Comparison of ENCODE assay signal across 8 cellular contexts in the genomic region with DNA sequence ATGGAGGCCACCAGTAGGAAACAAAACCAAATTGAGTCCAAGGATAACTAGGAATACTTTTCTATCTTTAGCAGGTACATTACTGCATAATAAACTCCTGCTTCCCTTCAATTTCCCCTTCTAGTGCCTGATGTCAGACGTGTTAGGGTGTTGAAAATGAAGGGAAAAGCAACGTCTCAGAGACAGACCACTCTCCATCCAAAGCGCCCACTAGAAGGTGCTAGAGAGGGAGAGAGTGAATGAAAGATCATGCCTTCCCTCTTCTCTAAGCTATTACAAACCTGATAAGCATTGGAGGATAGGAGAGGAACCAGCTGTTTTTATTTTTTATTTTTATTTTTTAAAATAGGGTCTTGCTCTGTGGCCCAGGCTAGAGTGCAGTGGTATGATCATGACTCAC.
A peak's percentile ranks its signal among the peaks of the same experiment; 100 is the strongest.
DNase-seq lines count a peak whose midpoint lies in the region; ATAC-seq and TF ChIP-seq lines count a peak whose summit lies in the region.

No MANE protein-coding gene starts in this region.

- CTCF ChIA-PET in WTC11 (lab: Charles Lee), result interaction anchor here (0.6 to 2.4 kb wide), 22 partner anchors 10 to 332 kb away, joined by 3 to 29 read pairs (median 5); partner anchors contain the start of genes ASB8 and PFKM

- no peak overlapping the region for H3K27ac Mint-ChIP-seq in WTC11

- POLR2A ChIA-PET in WTC11 (lab: Charles Lee), result interaction anchor here (1.0 kb wide), 1 partner anchor 332 kb away, joined by 3 read pairs; no protein-coding TSS in a partner anchor

- TF ChIP-seq CTCF in GM13976 (IDR thresholded peaks at IDR 0.05; ENCODE audit: borderline replicate concordance, control extremely low read depth, extremely low read depth, insufficient read depth, missing control alignments) (peak; percentile 16), WTC11 (IDR thresholded peaks at IDR 0.05) (no peak; the same call in 1 of the 2 replicates)

- peaks cover 83% of the 10 kb centered on the region for H3K27me3 Mint-ChIP-seq in WTC11 (ENCODE audit: low read depth)

- in situ Hi-C loops in GM13976 (cut with MboI; ENCODE audit: low sequenced_read_pairs, unreplicated experiment), result no loop called here

- DNase-seq in Ammon's horn (ENCODE audit: low spot score) (peak; percentile 15), GM13976 (ENCODE audit: low spot score) (peak; percentile 28), WTC11 (ENCODE audit: low spot score) (peak; percentile 38), iris pigment epithelial cell (ENCODE audit: low read depth) (peak; percentile 16), cortex of kidney (lab: John Stamatoyannopoulos, UW) (no peak), NCI-H1105 (lab: John Stamatoyannopoulos, UW) (no peak), substantia nigra (lab: John Stamatoyannopoulos, UW) (no peak)

- H3K4me3 Mint-ChIP-seq in WTC11, result no peak overlapping the region

- ATAC-seq in WTC11 (peak; percentile 84), GM18907 (IDR thresholded peaks at IDR 0.05; ENCODE audit: unreplicated experiment) (no peak)

- H3K27ac ChIP-seq in substantia nigra (ENCODE audit: low read depth, low read length, poor library complexity, severe bottlenecking), result no peak overlapping the region

- no peaks in the 10 kb centered on the region for H3K36me3 Mint-ChIP-seq in WTC11

- peaks cover 3% of the 10 kb centered on the region; the same call in 1 of the 2 replicates for H3K4me1 Mint-ChIP-seq in WTC11

- no peaks in the 10 kb centered on the region for H3K9me3 Mint-ChIP-seq in WTC11

TF ChIP-seq in WTC11, 78 proteins besides CTCF, POLR2A, EP300 and RAD21 (continues in another document):
- TF ChIP-seq ZNF263 (CRISPR knock-in tag; IDR thresholded peaks at IDR 0.05; ENCODE audit: low read depth) (no peak), GTF2I (CRISPR knock-in tag; conservative IDR thresholded peaks at IDR 0.05) (no peak), TEAD1 (CRISPR knock-in tag; IDR thresholded peaks at IDR 0.05) (no peak), ARID4B (CRISPR knock-in tag; IDR thresholded peaks at IDR 0.05; ENCODE audit: borderline replicate concordance) (no peak), E2F5 (CRISPR knock-in tag; IDR thresholded peaks at IDR 0.05) (no peak), TP53 (CRISPR knock-in tag; IDR thresholded peaks at IDR 0.05) (no peak), FOXJ3 (CRISPR knock-in tag; IDR thresholded peaks at IDR 0.05; ENCODE audit: borderline replicate concordance) (no peak), EMX1 (CRISPR knock-in tag; IDR thresholded peaks at IDR 0.05) (no peak), ZNF138 (CRISPR knock-in tag; conservative IDR thresholded peaks at IDR 0.05) (no peak), ZNF512 (CRISPR knock-in tag; IDR thresholded peaks at IDR 0.05; ENCODE audit: borderline replicate concordance) (no peak)
- TF ChIP-seq, protein P1, sequence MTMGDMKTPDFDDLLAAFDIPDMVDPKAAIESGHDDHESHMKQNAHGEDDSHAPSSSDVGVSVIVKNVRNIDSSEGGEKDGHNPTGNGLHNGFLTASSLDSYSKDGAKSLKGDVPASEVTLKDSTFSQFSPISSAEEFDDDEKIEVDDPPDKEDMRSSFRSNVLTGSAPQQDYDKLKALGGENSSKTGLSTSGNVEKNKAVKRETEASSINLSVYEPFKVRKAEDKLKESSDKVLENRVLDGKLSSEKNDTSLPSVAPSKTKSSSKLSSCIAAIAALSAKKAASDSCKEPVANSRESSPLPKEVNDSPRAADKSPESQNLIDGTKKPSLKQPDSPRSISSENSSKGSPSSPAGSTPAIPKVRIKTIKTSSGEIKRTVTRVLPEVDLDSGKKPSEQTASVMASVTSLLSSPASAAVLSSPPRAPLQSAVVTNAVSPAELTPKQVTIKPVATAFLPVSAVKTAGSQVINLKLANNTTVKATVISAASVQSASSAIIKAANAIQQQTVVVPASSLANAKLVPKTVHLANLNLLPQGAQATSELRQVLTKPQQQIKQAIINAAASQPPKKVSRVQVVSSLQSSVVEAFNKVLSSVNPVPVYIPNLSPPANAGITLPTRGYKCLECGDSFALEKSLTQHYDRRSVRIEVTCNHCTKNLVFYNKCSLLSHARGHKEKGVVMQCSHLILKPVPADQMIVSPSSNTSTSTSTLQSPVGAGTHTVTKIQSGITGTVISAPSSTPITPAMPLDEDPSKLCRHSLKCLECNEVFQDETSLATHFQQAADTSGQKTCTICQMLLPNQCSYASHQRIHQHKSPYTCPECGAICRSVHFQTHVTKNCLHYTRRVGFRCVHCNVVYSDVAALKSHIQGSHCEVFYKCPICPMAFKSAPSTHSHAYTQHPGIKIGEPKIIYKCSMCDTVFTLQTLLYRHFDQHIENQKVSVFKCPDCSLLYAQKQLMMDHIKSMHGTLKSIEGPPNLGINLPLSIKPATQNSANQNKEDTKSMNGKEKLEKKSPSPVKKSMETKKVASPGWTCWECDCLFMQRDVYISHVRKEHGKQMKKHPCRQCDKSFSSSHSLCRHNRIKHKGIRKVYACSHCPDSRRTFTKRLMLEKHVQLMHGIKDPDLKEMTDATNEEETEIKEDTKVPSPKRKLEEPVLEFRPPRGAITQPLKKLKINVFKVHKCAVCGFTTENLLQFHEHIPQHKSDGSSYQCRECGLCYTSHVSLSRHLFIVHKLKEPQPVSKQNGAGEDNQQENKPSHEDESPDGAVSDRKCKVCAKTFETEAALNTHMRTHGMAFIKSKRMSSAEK (CRISPR knock-in tag; IDR thresholded peaks at IDR 0.05; ENCODE audit: borderline replicate concordance), result no peak
- TF ChIP-seq, protein P2, sequence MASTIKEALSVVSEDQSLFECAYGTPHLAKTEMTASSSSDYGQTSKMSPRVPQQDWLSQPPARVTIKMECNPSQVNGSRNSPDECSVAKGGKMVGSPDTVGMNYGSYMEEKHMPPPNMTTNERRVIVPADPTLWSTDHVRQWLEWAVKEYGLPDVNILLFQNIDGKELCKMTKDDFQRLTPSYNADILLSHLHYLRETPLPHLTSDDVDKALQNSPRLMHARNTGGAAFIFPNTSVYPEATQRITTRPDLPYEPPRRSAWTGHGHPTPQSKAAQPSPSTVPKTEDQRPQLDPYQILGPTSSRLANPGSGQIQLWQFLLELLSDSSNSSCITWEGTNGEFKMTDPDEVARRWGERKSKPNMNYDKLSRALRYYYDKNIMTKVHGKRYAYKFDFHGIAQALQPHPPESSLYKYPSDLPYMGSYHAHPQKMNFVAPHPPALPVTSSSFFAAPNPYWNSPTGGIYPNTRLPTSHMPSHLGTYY (CRISPR knock-in tag; IDR thresholded peaks at IDR 0.05), result no peak

Comparison
In these comparisons a context has a peak if more than half of its experiments do, and no peak if none do; other contexts are left out.
1. DNase-seq: peak in Ammon's horn (single experiment), GM13976 (single experiment), WTC11 (single experiment) and iris pigment epithelial cell (single experiment); none in cortex of kidney (single experiment), NCI-H1105 (single experiment) and substantia nigra (0 of 49).